19 cellular contexts compared by ENCODE assay signal in the genomic region with DNA sequence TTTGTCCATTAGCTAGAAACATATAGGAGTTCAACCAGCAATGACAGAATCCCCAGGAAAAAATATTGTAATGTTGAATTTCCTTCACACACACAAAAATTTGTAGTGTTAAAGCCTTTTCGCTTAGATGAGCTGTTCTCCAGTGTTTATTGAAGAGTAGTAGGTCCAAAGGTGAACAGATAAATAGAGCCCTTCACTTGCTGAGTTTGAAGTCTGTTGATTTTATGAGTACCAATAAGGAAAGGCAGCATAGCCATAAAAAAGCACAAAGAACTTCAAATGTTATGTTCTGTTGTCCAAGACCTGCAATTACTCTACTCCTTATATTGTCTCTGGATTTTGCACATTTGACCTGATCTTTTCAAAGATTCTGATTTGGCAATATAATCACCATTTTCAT.
"Had no signal": no experiment of that assay in that cellular context is flagged by ENCODE, and none has a peak within 500 bp of the region (broad histone marks: within the 10 kb centered on the region; RNA-seq: fewer than 3 reads in every experiment).

No MANE protein-coding gene starts in this region.

- H3K27me3 ChIP-seq: esophagus muscularis mucosa, spleen, thyroid gland had no signal

- H3K4me1 ChIP-seq: esophagus muscularis mucosa had no signal

- H3K9me3 ChIP-seq: esophagus muscularis mucosa, thyroid gland had no signal

- H3K4me3 ChIP-seq: esophagus muscularis mucosa, spleen, thyroid gland had no signal

- DNase-seq: activated CD4-positive, alpha-beta T cell treated with anti-CD3 and anti-CD28 coated beads, Interleukin-2, amount 10 ng/mL, durations not matched to agents 7 days and 5 days; activated CD4-positive, CD25-positive, alpha-beta regulatory T cell treated with anti-CD3 and anti-CD28 coated beads, Interleukin-2, amount 50 U/mL, for 72 hours; activated CD8-positive, alpha-beta memory T cell treated with anti-CD3 and anti-CD28 coated beads, Interleukin-2, amount 10 ng/mL, durations not matched to agents 7 days and 5 days; activated CD8-positive, alpha-beta T cell treated with anti-CD3 and anti-CD28 coated beads for 36 hours; activated gamma-delta T cell; activated T-cell treated with anti-CD3 and anti-CD28 coated beads for 4 hours; anterior cingulate cortex; effector memory CD8-positive, alpha-beta T cell; hypothalamus; naive thymus-derived CD4-positive, alpha-beta T cell; retina; spleen; stimulated activated CD4-positive, alpha-beta T cell treated with anti-CD3 and anti-CD28 coated beads, Interleukin-4, amount 100 ng/mL, for 4 hours; stimulated activated naive CD8-positive, alpha-beta T cell treated with anti-CD3 and anti-CD28 coated beads, Interleukin-15, Interleukin-2, amounts not matched to agents 100 U/mL and 50 U/mL, for 24 hours; substantia nigra; T-cell; thyroid gland; WERI-Rb-1 had no signal

- ATAC-seq: activated CD8-positive, alpha-beta memory T cell treated with anti-CD3 and anti-CD28 coated beads, Interleukin-2, amount 10 ng/mL, durations not matched to agents 7 days and 5 days; activated CD8-positive, alpha-beta T cell treated with anti-CD3 and anti-CD28 coated beads for 36 hours; effector memory CD8-positive, alpha-beta T cell; naive thymus-derived CD4-positive, alpha-beta T cell; stimulated activated naive CD8-positive, alpha-beta T cell treated with anti-CD3 and anti-CD28 coated beads, Interleukin-15, Interleukin-2, amounts not matched to agents 100 U/mL and 50 U/mL, for 24 hours; T-cell had no signal

- H3K36me3 ChIP-seq: esophagus muscularis mucosa, spleen, thyroid gland, WERI-Rb-1 had no signal
